Comparison of ENCODE assay signal across 8 cellular contexts in the genomic region with DNA sequence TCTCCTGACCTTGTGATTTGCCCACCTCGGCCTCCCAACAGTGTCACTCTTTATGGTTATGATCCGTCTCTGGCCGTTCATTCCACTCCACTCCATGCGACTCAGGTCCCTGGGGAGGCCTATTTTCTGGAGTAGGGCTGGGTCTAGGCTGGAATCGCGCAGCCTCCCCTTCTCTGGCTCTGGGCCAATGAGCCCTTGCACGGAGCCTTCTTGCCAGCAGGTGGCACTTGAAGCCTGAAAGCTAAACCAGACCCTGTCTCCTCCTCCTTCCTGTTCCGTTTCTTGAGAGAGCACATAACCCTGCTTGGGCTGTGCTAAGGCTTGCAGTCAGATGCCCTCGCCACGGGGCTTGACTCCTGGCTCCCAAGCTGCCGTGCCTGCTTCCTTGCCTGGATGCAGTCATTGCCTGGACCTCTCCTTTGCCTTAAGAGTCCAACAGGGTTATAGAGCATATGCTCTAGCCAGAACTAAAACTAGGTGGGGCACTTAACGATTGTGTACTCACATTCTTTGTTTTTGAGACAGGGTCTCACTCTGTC. TPM values are rescaled to one million over a fixed set of nuclear protein-coding genes. Genes with fewer than 3 reads are reported as not detected.
DNase-seq lines count a peak whose midpoint lies in the region; ATAC-seq, FAIRE-seq and TF ChIP-seq lines count a peak whose summit lies in the region.

No MANE protein-coding gene starts in this region.

- peak; percentile 77 for FAIRE-seq in endometrium (lab: Jason Lieb, UNC)

- no peaks in the 10 kb centered on the region for H3K36me3 ChIP-seq in mucosa of descending colon (ENCODE audit: low read depth)

- H3K4me1 ChIP-seq in mucosa of descending colon (ENCODE audit: low read depth): peaks cover 6% of the 10 kb centered on the region

- DNase-seq in CMK (ENCODE audit: low read depth) (peak; percentile 84), HuH-7 (ENCODE audit: low spot score) (peak; percentile 64), NOMO-1 treated with dmso at 0.1 percent for 144 hours (lab: John Stamatoyannopoulos, UW; ENCODE audit: unreplicated experiment) (peak; percentile 85), mucosa of descending colon (peak; percentile 82 to 94 (median 90))
- DNase-seq in activated CD8-positive, alpha-beta memory T cell treated with anti-CD3 and anti-CD28 coated beads for 48 hours (ENCODE audit: low read depth in 2 of 3, low spot score in 2 of 3): peak; percentile 52 to 60 (median 58)
- DNase-seq in stimulated activated CD8-positive, alpha-beta memory T cell treated with anti-CD3 and anti-CD28 coated beads, Interleukin-2, amount 100 ng/mL, for 48 hours (ENCODE audit: low read depth in 2 of 2): peak; percentile 63 to 69

- ATAC-seq in GM19455 (IDR thresholded peaks at IDR 0.05; ENCODE audit: unreplicated experiment) (peak; percentile 73), mucosa of descending colon (peak; percentile 99)

- H3K9me3 ChIP-seq in mucosa of descending colon: no peaks in the 10 kb centered on the region

- no peak overlapping the region for H3K4me3 ChIP-seq in mucosa of descending colon

- TF ChIP-seq CTCF in mucosa of descending colon (IDR thresholded peaks at IDR 0.05): peak; percentile 76

- intact Hi-C loops in mucosa of descending colon (cut with DNase I, micrococcal nuclease): loop anchor here (10.0 kb wide), 1 partner anchor 470 kb away; no protein-coding TSS in a partner anchor

RNA-seq across cellular contexts. Expression of a gene that starts 9.6 kb away (rescaled TPM):
- total RNA-seq in mucosa of descending colon: 10 to 100 TPM; 37.0 to 38.9 (median 37.7) TPM
